Comparison of ENCODE assay signal across 9 cellular contexts in the genomic region with DNA sequence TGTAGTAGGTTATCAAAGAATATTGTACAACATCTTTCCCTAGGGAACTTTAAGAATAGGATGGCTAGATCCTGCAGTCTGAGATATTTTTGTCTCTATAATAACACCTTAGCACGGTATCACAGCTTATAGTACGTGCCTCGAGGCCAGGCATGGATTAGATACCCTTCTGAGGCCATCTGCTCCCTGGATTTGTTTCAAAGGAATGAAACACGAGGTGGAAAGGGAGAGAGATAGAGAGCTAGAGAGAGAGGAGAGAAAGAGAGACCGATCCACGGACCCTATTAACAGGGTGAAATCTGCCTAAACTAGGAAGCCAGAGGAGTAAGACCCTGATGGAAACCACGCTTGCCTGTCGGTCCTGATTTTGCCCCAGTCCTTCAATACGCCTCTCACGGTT.
DNase-seq lines count a peak whose midpoint lies in the region; ATAC-seq and TF ChIP-seq lines count a peak whose summit lies in the region.
"Had no signal": no experiment of that assay in that cellular context is flagged by ENCODE, and none has a peak within 500 bp of the region (broad histone marks: within the 10 kb centered on the region; RNA-seq: fewer than 3 reads in every experiment).

No MANE protein-coding gene starts in this region.

- no peaks in the 10 kb centered on the region for H3K27me3 Mint-ChIP-seq in activated CD8-positive, alpha-beta memory T cell treated with anti-CD3 and anti-CD28 coated beads, Interleukin-2, amount 10 ng/mL, durations not matched to agents 7 days and 5 days

- H3K4me3 ChIP-seq in OCI-LY3 (ENCODE audit: low read length) (peak overlapping the region; percentile 96), esophagus squamous epithelium (peak overlapping the region in 3 of 4 donors; percentile 77 to 83 (median 80))

- no peak overlapping the region for H2AFZ ChIP-seq in OCI-LY3 (ENCODE audit: low read depth, low read length)

- H3K36me3 ChIP-seq in OCI-LY3 (replicated peaks; ENCODE audit: low read depth, low read length) (peaks cover 12% of the 10 kb centered on the region), esophagus squamous epithelium (no peaks in the 10 kb centered on the region)

- peak overlapping the region; percentile 86 for H3K4me2 ChIP-seq in OCI-LY3 (ENCODE audit: low read length)

- no peak overlapping the region for H3K27ac ChIP-seq in OCI-LY3 (ENCODE audit: low read length)
- peak overlapping the region in 1 of 4 donors; percentile 90 for H3K27ac ChIP-seq in esophagus squamous epithelium

- no peaks in the 10 kb centered on the region for H3K79me2 ChIP-seq in OCI-LY3 (ENCODE audit: low read length)

- DNase-seq in activated CD8-positive, alpha-beta memory T cell treated with anti-CD3 and anti-CD28 coated beads, Interleukin-2, amount 10 ng/mL, durations not matched to agents 7 days and 5 days = no peak
- DNase-seq in activated CD8-positive, alpha-beta memory T cell treated with anti-CD3 and anti-CD28 coated beads for 24 hours = no peak
- no peak for DNase-seq in esophagus squamous epithelium (lab: John Stamatoyannopoulos, UW)
- no peak for DNase-seq in stimulated activated effector memory CD8-positive, alpha-beta T cell treated with anti-CD3 and anti-CD28 coated beads, Interleukin-12 subunit alpha, Interleukin-12 subunit beta, amount 100 ng/mL, for 72 hours (ENCODE audit: low spot score in 2 of 2)
- no peak for DNase-seq in HuH-7 (ENCODE audit: low spot score)
- DNase-seq in RKO (ENCODE audit: low spot score) = no peak
- DNase-seq: islet precursor cell had no signal

- peaks cover 11% of the 10 kb centered on the region for H3K4me1 Mint-ChIP-seq in activated CD8-positive, alpha-beta memory T cell treated with anti-CD3 and anti-CD28 coated beads, Interleukin-2, amount 10 ng/mL, durations not matched to agents 7 days and 5 days
- peaks cover 16% of the 10 kb centered on the region for H3K4me1 Mint-ChIP-seq in stimulated activated effector memory CD8-positive, alpha-beta T cell treated with anti-CD3 and anti-CD28 coated beads, Interleukin-12 subunit alpha, Interleukin-12 subunit beta, amount 100 ng/mL, for 72 hours

- CTCF ChIA-PET in activated CD8-positive, alpha-beta memory T cell treated with anti-CD3 and anti-CD28 coated beads, Interleukin-2, amount 10 ng/mL, durations not matched to agents 7 days and 5 days (lab: Charles Lee) = interaction anchor here (0.7 to 1.0 kb wide), 4 partner anchors 20 to 113 kb away, joined by 3 to 5 read pairs (median 3); no protein-coding TSS in a partner anchor

- 78 to 84% methylated on average over 10 of the region's 10 CpGs for WGBS in esophagus squamous epithelium, 2 donors

- H4K20me1 ChIP-seq in OCI-LY3 (ENCODE audit: insufficient read depth, low read length) = no peaks in the 10 kb centered on the region

- peak overlapping the region; percentile 55 for H3K4me3 Mint-ChIP-seq in activated CD8-positive, alpha-beta memory T cell treated with anti-CD3 and anti-CD28 coated beads, Interleukin-2, amount 10 ng/mL, durations not matched to agents 7 days and 5 days
- peak overlapping the region; percentile 73 for H3K4me3 Mint-ChIP-seq in stimulated activated effector memory CD8-positive, alpha-beta T cell treated with anti-CD3 and anti-CD28 coated beads, Interleukin-12 subunit alpha, Interleukin-12 subunit beta, amount 100 ng/mL, for 72 hours

- H3K4me1 ChIP-seq in OCI-LY3 (ENCODE audit: low read length) (peaks cover 12% of the 10 kb centered on the region), esophagus squamous epithelium (peaks cover 7 to 25% (median 17%) of the 10 kb centered on the region in 3 donors)

- no peak for ATAC-seq in activated CD8-positive, alpha-beta memory T cell treated with anti-CD3 and anti-CD28 coated beads, Interleukin-2, amount 10 ng/mL, durations not matched to agents 7 days and 5 days
- no peak for ATAC-seq in stimulated activated effector memory CD8-positive, alpha-beta T cell treated with anti-CD3 and anti-CD28 coated beads, Interleukin-12 subunit alpha, Interleukin-12 subunit beta, amount 100 ng/mL, for 72 hours
- ATAC-seq in GM18868 (IDR thresholded peaks at IDR 0.05; ENCODE audit: unreplicated experiment) = no peak

- H3K27me3 ChIP-seq in OCI-LY3 (ENCODE audit: low read depth, low read length) = no peaks in the 10 kb centered on the region
- H3K27me3 ChIP-seq in esophagus squamous epithelium = no peaks in the 10 kb centered on the region

- intact Hi-C loops in esophagus squamous epithelium (cut with DNase I) = loop anchor here (10.0 kb wide), 1 partner anchor 1035 kb away; the partner anchor contains the start of gene JARID2

- peak overlapping the region; percentile 59 for H3K27ac Mint-ChIP-seq in activated CD8-positive, alpha-beta memory T cell treated with anti-CD3 and anti-CD28 coated beads, Interleukin-2, amount 10 ng/mL, durations not matched to agents 7 days and 5 days
- H3K27ac Mint-ChIP-seq in stimulated activated effector memory CD8-positive, alpha-beta T cell treated with anti-CD3 and anti-CD28 coated beads, Interleukin-12 subunit alpha, Interleukin-12 subunit beta, amount 100 ng/mL, for 72 hours = no peak overlapping the region

- TF ChIP-seq POLR2A in esophagus squamous epithelium (IDR thresholded peaks at IDR 0.05) = no peak

- no peaks in the 10 kb centered on the region for H3K9me3 Mint-ChIP-seq in activated CD8-positive, alpha-beta memory T cell treated with anti-CD3 and anti-CD28 coated beads, Interleukin-2, amount 10 ng/mL, durations not matched to agents 7 days and 5 days (ENCODE audit: low read depth)
- H3K9me3 Mint-ChIP-seq in stimulated activated effector memory CD8-positive, alpha-beta T cell treated with anti-CD3 and anti-CD28 coated beads, Interleukin-12 subunit alpha, Interleukin-12 subunit beta, amount 100 ng/mL, for 72 hours = no peaks in the 10 kb centered on the region

- no peak overlapping the region; the same call in 1 of the 2 replicates for H3K9ac ChIP-seq in OCI-LY3 (ENCODE audit: low read length)

- H3K9me3 ChIP-seq in OCI-LY3 (ENCODE audit: insufficient read depth, low read length) (no peaks in the 10 kb centered on the region), esophagus squamous epithelium (no peaks in the 10 kb centered on the region)

- no peaks in the 10 kb centered on the region for H3K36me3 Mint-ChIP-seq in activated CD8-positive, alpha-beta memory T cell treated with anti-CD3 and anti-CD28 coated beads, Interleukin-2, amount 10 ng/mL, durations not matched to agents 7 days and 5 days
- H3K36me3 Mint-ChIP-seq in stimulated activated effector memory CD8-positive, alpha-beta T cell treated with anti-CD3 and anti-CD28 coated beads, Interleukin-12 subunit alpha, Interleukin-12 subunit beta, amount 100 ng/mL, for 72 hours = peaks cover 9% of the 10 kb centered on the region

- no peak for TF ChIP-seq CTCF in OCI-LY3 (IDR thresholded peaks at IDR 0.05; ENCODE audit: low read depth, low read length)
- no peak for TF ChIP-seq CTCF in esophagus squamous epithelium (IDR thresholded peaks at IDR 0.05)
